In genomic region chr6:55941713-55942112, GRCh38 we compare ENCODE assay signal across 15 cellular contexts.
A peak's percentile ranks its signal among the peaks of the same experiment; 100 is the strongest.
DNase-seq lines count a peak whose midpoint lies in the region; FAIRE-seq and TF ChIP-seq lines count a peak whose summit lies in the region.
"Had no signal": no experiment of that assay in that cellular context is flagged by ENCODE, and none has a peak within 500 bp of the region (broad histone marks: within the 10 kb centered on the region; RNA-seq: fewer than 3 reads in every experiment).

No MANE protein-coding gene starts in this region.

- H3K4me1 Mint-ChIP-seq in activated naive CD8-positive, alpha-beta T cell treated with anti-CD3 and anti-CD28 coated beads for 36 hours: no peaks in the 10 kb centered on the region
- H3K4me1 Mint-ChIP-seq: activated CD4-positive, alpha-beta T cell treated with anti-CD3 and anti-CD28 coated beads, Interleukin-2, amount 10 ng/mL, durations not matched to agents 24 days and 14 days; nephron progenitor cell had no signal

- no peaks in the 10 kb centered on the region for H3K27me3 Mint-ChIP-seq in activated naive CD8-positive, alpha-beta T cell treated with anti-CD3 and anti-CD28 coated beads for 36 hours
- H3K27me3 Mint-ChIP-seq: activated CD4-positive, alpha-beta T cell treated with anti-CD3 and anti-CD28 coated beads, Interleukin-2, amount 10 ng/mL, durations not matched to agents 24 days and 14 days had no signal

- TF ChIP-seq CTCF in C4-2B (conservative IDR thresholded peaks at IDR 0.05) (0 out of 2 replicates have a peak, but pooled peaks have one; percentile 11), bronchial epithelial cell (IDR thresholded peaks at IDR 0.05; ENCODE audit: insufficient read depth, low read length, severe bottlenecking) (no peak)

- H3K27me3 ChIP-seq in bronchial epithelial cell (ENCODE audit: control insufficient read depth, insufficient read depth, low read length): no peaks in the 10 kb centered on the region

- no peak overlapping the region for H3K27ac Mint-ChIP-seq in activated naive CD8-positive, alpha-beta T cell treated with anti-CD3 and anti-CD28 coated beads for 36 hours
- H3K27ac Mint-ChIP-seq: activated CD4-positive, alpha-beta T cell treated with anti-CD3 and anti-CD28 coated beads, Interleukin-2, amount 10 ng/mL, durations not matched to agents 24 days and 14 days; activated T-helper 1 cell treated with anti-CD3 and anti-CD28 coated beads, Interleukin-12 subunit alpha, Interleukin-12 subunit beta, Interleukin-2, Interleukin-4 antibody, amounts not matched to agents 30 ng/mL and 10 ng/mL and 1 ng/mL, durations not matched to agents 14 hours and 24 hours and 36 hours; nephron progenitor cell had no signal

- DNase-seq in Kasumi-1 (lab: John Stamatoyannopoulos, UW) (peak; percentile 7 to 37), bronchial epithelial cell (ENCODE audit: low read depth) (peak; percentile 3), kidney glomerular epithelial cell (lab: John Stamatoyannopoulos, UW) (peak; percentile 2), KG1 (lab: John Stamatoyannopoulos, UW) (no peak), mesenteric fat pad (ENCODE audit: low spot score) (no peak)
- no peak for DNase-seq in activated naive CD4-positive, alpha-beta T cell treated with anti-CD3 and anti-CD28 coated beads, Interleukin-2, amount 50 U/mL, for 16 hours
- no peak for DNase-seq in activated naive CD8-positive, alpha-beta T cell treated with anti-CD3 and anti-CD28 coated beads for 36 hours
- DNase-seq: activated CD4-positive, alpha-beta T cell treated with anti-CD3 and anti-CD28 coated beads, Interleukin-2, amount 10 ng/mL, durations not matched to agents 24 days and 14 days; effector memory CD4-positive, alpha-beta T cell; NCI-H1694 treated with DMSO at 0.1 percent for 48 hours; nephron progenitor cell; stimulated activated naive CD4-positive, alpha-beta T cell had no signal

- H3K36me3 Mint-ChIP-seq in activated naive CD8-positive, alpha-beta T cell treated with anti-CD3 and anti-CD28 coated beads for 36 hours: no peaks in the 10 kb centered on the region

- H3K36me3 ChIP-seq in bronchial epithelial cell (ENCODE audit: control insufficient read depth, insufficient read depth, low read length): no peaks in the 10 kb centered on the region

- H3K9me3 Mint-ChIP-seq in activated naive CD8-positive, alpha-beta T cell treated with anti-CD3 and anti-CD28 coated beads for 36 hours: peaks cover 2% of the 10 kb centered on the region
- H3K9me3 Mint-ChIP-seq: activated CD4-positive, alpha-beta T cell treated with anti-CD3 and anti-CD28 coated beads, Interleukin-2, amount 10 ng/mL, durations not matched to agents 24 days and 14 days; activated T-helper 1 cell treated with anti-CD3 and anti-CD28 coated beads, Interleukin-12 subunit alpha, Interleukin-12 subunit beta, Interleukin-2, Interleukin-4 antibody, amounts not matched to agents 30 ng/mL and 10 ng/mL and 1 ng/mL, durations not matched to agents 14 hours and 24 hours and 36 hours; nephron progenitor cell had no signal

- no peak overlapping the region for H3K27ac ChIP-seq in C4-2B

- H3K4me3 ChIP-seq in bronchial epithelial cell (ENCODE audit: low read depth, low read length): no peak overlapping the region

- H3K4me3 Mint-ChIP-seq in activated naive CD8-positive, alpha-beta T cell treated with anti-CD3 and anti-CD28 coated beads for 36 hours: no peak overlapping the region
- H3K4me3 Mint-ChIP-seq: activated CD4-positive, alpha-beta T cell treated with anti-CD3 and anti-CD28 coated beads, Interleukin-2, amount 10 ng/mL, durations not matched to agents 24 days and 14 days; activated T-helper 1 cell treated with anti-CD3 and anti-CD28 coated beads, Interleukin-12 subunit alpha, Interleukin-12 subunit beta, Interleukin-2, Interleukin-4 antibody, amounts not matched to agents 30 ng/mL and 10 ng/mL and 1 ng/mL, durations not matched to agents 14 hours and 24 hours and 36 hours; nephron progenitor cell had no signal

- FAIRE-seq in bronchial epithelial cell (lab: Jason Lieb, UNC): no peak
- FAIRE-seq: astrocyte had no signal

Comparison
In these comparisons a context has a peak if more than half of its experiments do, and no peak if none do; other contexts are left out.
1. DNase-seq: peak in Kasumi-1 (2 of 2), bronchial epithelial cell (single experiment) and kidney glomerular epithelial cell (single experiment); none in KG1 (single experiment), activated naive CD4-positive, alpha-beta T cell treated with anti-CD3 and anti-CD28 coated beads, Interleukin-2, amount 50 U/mL, for 16 hours (single experiment), mesenteric fat pad (single experiment) and activated naive CD8-positive, alpha-beta T cell treated with anti-CD3 and anti-CD28 coated beads for 36 hours (single experiment).